Comparison of ENCODE assay signal across 11 cellular contexts in the genomic region with DNA sequence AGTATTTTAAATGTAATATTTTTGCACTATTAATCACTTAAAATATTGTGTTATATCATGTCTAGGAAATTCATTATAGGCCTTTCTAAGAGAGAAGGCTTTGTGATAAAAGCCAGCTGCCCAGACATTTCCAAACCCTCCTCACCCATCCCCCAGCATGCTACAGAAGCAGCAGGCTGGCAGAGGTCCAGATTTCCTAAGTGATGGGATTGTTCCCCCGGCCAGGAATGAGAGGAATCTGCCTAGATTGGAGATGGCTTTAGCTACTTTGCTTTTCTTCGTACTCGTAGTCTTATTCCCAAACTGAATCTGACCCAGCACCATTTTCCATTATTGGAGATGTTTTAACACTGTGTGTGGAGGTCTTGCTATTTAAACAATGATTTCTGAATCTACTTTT.
A peak's percentile ranks its signal among the peaks of the same experiment; 100 is the strongest.
DNase-seq lines count a peak whose midpoint lies in the region; ATAC-seq and TF ChIP-seq lines count a peak whose summit lies in the region.
"Had no signal": no experiment of that assay in that cellular context is flagged by ENCODE, and none has a peak within 500 bp of the region (broad histone marks: within the 10 kb centered on the region; RNA-seq: fewer than 3 reads in every experiment).

No MANE protein-coding gene starts in this region.

- H3K4me1 Mint-ChIP-seq in stimulated activated naive CD8-positive, alpha-beta T cell treated with anti-CD3 and anti-CD28 coated beads, Interleukin-15, amount 100 ng/mL, for 72 hours, result no peaks in the 10 kb centered on the region
- H3K4me1 Mint-ChIP-seq: CD8-positive, alpha-beta memory T cell had no signal

- peak overlapping the region; percentile 20 for H3K4me3 ChIP-seq in AG10803 (ENCODE audit: low read length)

- DNase-seq in AG10803 (ENCODE audit: low read depth) (peak; percentile 66), NCI-H1105 (lab: John Stamatoyannopoulos, UW) (peak; percentile 64), astrocyte of the hippocampus (ENCODE audit: low read depth, low spot score) (peak; percentile 80), kidney tubule cell (ENCODE audit: low spot score) (peak; percentile 58), NCI-H2107 (lab: John Stamatoyannopoulos, UW) (no peak), SKM-1 treated with dmso at 0.1 percent for 144 hours (lab: John Stamatoyannopoulos, UW; ENCODE audit: unreplicated experiment) (no peak)
- no peak for DNase-seq in stimulated activated naive CD8-positive, alpha-beta T cell treated with anti-CD3 and anti-CD28 coated beads, Interleukin-15, amount 100 ng/mL, for 72 hours
- DNase-seq in activated effector memory CD4-positive, alpha-beta T cell treated with anti-CD3 and anti-CD28 coated beads, Interleukin-2, amount 50 U/mL, for 16 hours, result no peak
- DNase-seq: CD8-positive, alpha-beta memory T cell; GOT3 had no signal

- no peaks in the 10 kb centered on the region for H3K9me3 Mint-ChIP-seq in stimulated activated naive CD8-positive, alpha-beta T cell treated with anti-CD3 and anti-CD28 coated beads, Interleukin-15, amount 100 ng/mL, for 72 hours
- H3K9me3 Mint-ChIP-seq: activated T-helper 2 cell treated with anti-CD3 and anti-CD28 coated beads, Interferon-gamma antibody, Interleukin-2, Interleukin-4, amounts not matched to agents 10 μg/mL and 5 μg/mL and 100 μg/mL, durations not matched to agents 14 hours and 24 hours and 36 hours had no signal

- peaks cover 8% of the 10 kb centered on the region for H3K27me3 Mint-ChIP-seq in stimulated activated naive CD8-positive, alpha-beta T cell treated with anti-CD3 and anti-CD28 coated beads, Interleukin-15, amount 100 ng/mL, for 72 hours
- H3K27me3 Mint-ChIP-seq: CD8-positive, alpha-beta memory T cell had no signal

- ATAC-seq in stimulated activated naive CD8-positive, alpha-beta T cell treated with anti-CD3 and anti-CD28 coated beads, Interleukin-15, amount 100 ng/mL, for 72 hours, result no peak

- H3K27ac Mint-ChIP-seq in stimulated activated naive CD8-positive, alpha-beta T cell treated with anti-CD3 and anti-CD28 coated beads, Interleukin-15, amount 100 ng/mL, for 72 hours, result no peak overlapping the region
- H3K27ac Mint-ChIP-seq: activated T-helper 2 cell treated with anti-CD3 and anti-CD28 coated beads, Interferon-gamma antibody, Interleukin-2, Interleukin-4, amounts not matched to agents 10 μg/mL and 5 μg/mL and 100 μg/mL, durations not matched to agents 14 hours and 24 hours and 36 hours; CD8-positive, alpha-beta memory T cell had no signal

- no peak overlapping the region for H3K4me3 Mint-ChIP-seq in stimulated activated naive CD8-positive, alpha-beta T cell treated with anti-CD3 and anti-CD28 coated beads, Interleukin-15, amount 100 ng/mL, for 72 hours
- H3K4me3 Mint-ChIP-seq: CD8-positive, alpha-beta memory T cell had no signal

- TF ChIP-seq CTCF in AG10803 (conservative IDR thresholded peaks at IDR 0.05; ENCODE audit: low read length), result no peak

Comparison
In these comparisons a context has a peak if more than half of its experiments do, and no peak if none do; other contexts are left out.
1. DNase-seq: peak in AG10803 (single experiment), NCI-H1105 (single experiment), astrocyte of the hippocampus (single experiment) and kidney tubule cell (single experiment); none in stimulated activated naive CD8-positive, alpha-beta T cell treated with anti-CD3 and anti-CD28 coated beads, Interleukin-15, amount 100 ng/mL, for 72 hours (0 of 2), NCI-H2107 (single experiment), activated effector memory CD4-positive, alpha-beta T cell treated with anti-CD3 and anti-CD28 coated beads, Interleukin-2, amount 50 U/mL, for 16 hours (single experiment) and SKM-1 treated with dmso at 0.1 percent for 144 hours (single experiment).